Comparison of ENCODE assay signal across 8 cellular contexts in genomic region chr15:85706779-85707518, GRCh38.
A peak's percentile ranks its signal among the peaks of the same experiment; 100 is the strongest.
DNase-seq lines count a peak whose midpoint lies in the region; ATAC-seq and TF ChIP-seq lines count a peak whose summit lies in the region.

No MANE protein-coding gene starts in this region.

- no peaks in the 10 kb centered on the region for H3K27me3 Mint-ChIP-seq in activated T-cell treated with anti-CD3 and anti-CD28 coated beads, Interleukin-2, amount 50 U/mL, for 72 hours (ENCODE audit: low read depth)

- peaks cover 99% of the 10 kb centered on the region for H3K4me1 Mint-ChIP-seq in activated T-cell treated with anti-CD3 and anti-CD28 coated beads, Interleukin-2, amount 50 U/mL, for 72 hours (ENCODE audit: low read depth)

- peak overlapping the region in 1 of 2 donors; percentile 18 for H3K4me3 ChIP-seq in right atrium auricular region

- peak overlapping the region; percentile 98 for H3K27ac Mint-ChIP-seq in activated T-cell treated with anti-CD3 and anti-CD28 coated beads, Interleukin-2, amount 50 U/mL, for 72 hours

- H3K4me3 Mint-ChIP-seq in activated T-cell treated with anti-CD3 and anti-CD28 coated beads, Interleukin-2, amount 50 U/mL, for 72 hours = peak overlapping the region; percentile 82 to 88

- peak overlapping the region; percentile 86 to 91 for H3K27ac ChIP-seq in right atrium auricular region
- no peak overlapping the region for H3K27ac ChIP-seq in foreskin keratinocyte

- H3K4me1 ChIP-seq in right atrium auricular region (peaks cover 0 to 75% of the 10 kb centered on the region in 2 donors), foreskin keratinocyte (no peaks in the 10 kb centered on the region)

- H3K27me3 ChIP-seq in right atrium auricular region (no peaks in the 10 kb centered on the region), foreskin keratinocyte (no peaks in the 10 kb centered on the region)

- peak; percentile 53 to 62 for DNase-seq in activated T-cell treated with anti-CD3 and anti-CD28 coated beads, Interleukin-2, amount 50 U/mL, for 72 hours
- DNase-seq in right atrium auricular region (ENCODE audit: low spot score) = peak; percentile 81
- DNase-seq in stimulated activated naive CD4-positive, alpha-beta T cell treated with Interleukin-2 at 50 U/mL for 16 hours (lab: John Stamatoyannopoulos, UW) = peak; percentile 26
- DNase-seq in amniotic stem cell (lab: John Stamatoyannopoulos, UW) = no peak
- DNase-seq in COR-L47 (lab: John Stamatoyannopoulos, UW) = no peak
- DNase-seq in foreskin keratinocyte = no peak

- peaks cover 25% of the 10 kb centered on the region for H3K36me3 ChIP-seq in right atrium auricular region

- H3K36me3 Mint-ChIP-seq in activated T-cell treated with anti-CD3 and anti-CD28 coated beads, Interleukin-2, amount 50 U/mL, for 72 hours (ENCODE audit: insufficient read depth in 2 of 2) = peaks cover 12 to 40% of the 10 kb centered on the region in 2 donors

- H3K9me3 ChIP-seq in right atrium auricular region = no peaks in the 10 kb centered on the region

- ATAC-seq in GM19043 (IDR thresholded peaks at IDR 0.05; ENCODE audit: low read depth, unreplicated experiment) (peak; percentile 30), HG03571 (IDR thresholded peaks at IDR 0.05; ENCODE audit: unreplicated experiment) (peak; percentile 29), foreskin keratinocyte (no peak)
- ATAC-seq in activated T-cell treated with anti-CD3 and anti-CD28 coated beads, Interleukin-2, amount 50 U/mL, for 72 hours (replicated peaks in 1 of 2) = peak; percentile 42

- no peak for TF ChIP-seq CTCF in right atrium auricular region (IDR thresholded peaks at IDR 0.05)
- TF ChIP-seq CTCF in foreskin keratinocyte (conservative IDR thresholded peaks at IDR 0.05) = no peak

- no peaks in the 10 kb centered on the region for H3K9me3 Mint-ChIP-seq in activated T-cell treated with anti-CD3 and anti-CD28 coated beads, Interleukin-2, amount 50 U/mL, for 72 hours

Comparison
In these comparisons a context has a peak if more than half of its experiments do, and no peak if none do; other contexts are left out.
1. DNase-seq: peak in activated T-cell treated with anti-CD3 and anti-CD28 coated beads, Interleukin-2, amount 50 U/mL, for 72 hours (2 of 2), right atrium auricular region (single experiment) and stimulated activated naive CD4-positive, alpha-beta T cell treated with Interleukin-2 at 50 U/mL for 16 hours (single experiment); none in amniotic stem cell (single experiment), COR-L47 (single experiment) and foreskin keratinocyte (0 of 2).